In the genomic region with DNA sequence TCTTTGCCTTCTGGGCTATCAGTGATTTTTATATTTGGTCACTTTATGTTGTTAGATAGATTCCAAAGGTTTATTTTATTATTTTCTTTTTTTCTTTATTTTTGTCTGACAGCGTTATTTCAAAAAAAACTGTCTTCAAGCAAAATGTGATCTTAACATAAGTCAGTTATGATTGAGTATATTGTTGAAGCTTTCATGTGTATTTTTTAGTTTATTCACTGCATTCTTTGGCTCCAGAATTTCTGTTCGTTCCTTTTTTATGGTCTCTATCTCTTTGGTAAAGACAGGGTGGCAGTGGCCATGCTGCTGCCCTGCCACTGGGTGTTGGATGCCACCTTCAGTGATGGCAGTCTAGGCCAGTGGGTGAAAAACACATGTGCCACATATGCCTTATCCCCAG, we compare ENCODE assay signal across 10 cellular contexts. TPM values are rescaled to one million over a fixed set of nuclear protein-coding genes. Genes with fewer than 3 reads are reported as not detected.
"Had no signal": no experiment of that assay in that cellular context is flagged by ENCODE, and none has a peak within 500 bp of the region (broad histone marks: within the 10 kb centered on the region; RNA-seq: fewer than 3 reads in every experiment).

A gene with protein sequence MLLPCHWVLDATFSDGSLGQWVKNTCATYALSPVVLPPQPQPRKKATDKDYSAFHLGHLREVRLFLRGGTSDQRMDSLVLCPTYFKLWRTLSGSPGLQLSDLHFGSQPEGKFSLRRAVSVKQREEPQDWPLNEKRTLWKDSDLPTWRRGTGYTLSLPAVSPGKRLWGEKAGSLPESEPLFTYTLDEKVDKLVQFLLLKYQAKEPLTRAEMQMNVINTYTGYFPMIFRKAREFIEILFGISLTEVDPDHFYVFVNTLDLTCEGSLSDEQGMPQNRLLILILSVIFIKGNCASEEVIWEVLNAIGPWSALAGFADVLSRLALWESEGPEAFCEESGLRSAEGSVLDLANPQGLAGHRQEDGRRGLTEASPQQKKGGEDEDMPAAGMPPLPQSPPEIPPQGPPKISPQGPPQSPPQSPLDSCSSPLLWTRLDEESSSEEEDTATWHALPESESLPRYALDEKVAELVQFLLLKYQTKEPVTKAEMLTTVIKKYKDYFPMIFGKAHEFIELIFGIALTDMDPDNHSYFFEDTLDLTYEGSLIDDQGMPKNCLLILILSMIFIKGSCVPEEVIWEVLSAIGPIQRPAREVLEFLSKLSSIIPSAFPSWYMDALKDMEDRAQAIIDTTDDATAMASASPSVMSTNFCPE (plus strand): TSS at position 301 of the 400 bp plus-strand sequence. CDS start 0 bp downstream, at position 301.

- H3K27ac Mint-ChIP-seq: GM23338, HFFc6 had no signal

- H3K27ac ChIP-seq: HL-60 had no signal

- DNase-seq: HFFc6 had no signal

- FAIRE-seq: H1, H54, HepG2 had no signal

- H2AFZ ChIP-seq: GM23338 had no signal

- H3K36me3 ChIP-seq: HAP-1 had no signal

- H3K9me3 Mint-ChIP-seq: GM23338, HFFc6 had no signal

- H3K4me2 ChIP-seq: GM23338 had no signal

- H3K27me3 Mint-ChIP-seq: IgD-negative memory B cell had no signal

- H3K4me3 Mint-ChIP-seq: GM23338, HFFc6, IgD-negative memory B cell had no signal

- H3K4me3 ChIP-seq: GM23338, HAP-1 had no signal

- H3K4me1 ChIP-seq: HAP-1 had no signal

- H3K4me1 Mint-ChIP-seq: GM23338, IgD-negative memory B cell had no signal

- H3K9me3 ChIP-seq: HAP-1 had no signal

- ATAC-seq: GM23338, HCT116, HepG2 had no signal

RNA-seq across cellular contexts. Expression of the gene that starts here (rescaled TPM):
- total RNA-seq: GM23338, H1, HepG2, HT1080 had no signal
- polyA plus RNA-seq: GM23338, H1, HepG2, IgD-negative memory B cell had no signal
